Comparison of ENCODE assay signal across 8 cellular contexts in genomic region chr17:77287432-77288068, GRCh38.
DNase-seq lines count a peak whose midpoint lies in the region; ATAC-seq, FAIRE-seq and TF ChIP-seq lines count a peak whose summit lies in the region.

No MANE protein-coding gene starts in this region.

- H3K9me3 ChIP-seq in small intestine (ENCODE audit: control insufficient read depth, low read depth) = no peaks in the 10 kb centered on the region

- peak overlapping the region; percentile 98 to 99 for H3K27ac ChIP-seq in small intestine (ENCODE audit: low read depth in 1 of 2, low read length in 1 of 2)

- ATAC-seq in left ventricle myocardium superior (peak; percentile 88), HG03095 (IDR thresholded peaks at IDR 0.05; ENCODE audit: unreplicated experiment) (no peak), HG03571 (IDR thresholded peaks at IDR 0.05; ENCODE audit: unreplicated experiment) (no peak)

- H3K27me3 ChIP-seq in small intestine (ENCODE audit: control insufficient read depth in 2 of 2, insufficient read depth in 2 of 2, low read length in 2 of 2) = no peaks in the 10 kb centered on the region

- no peak for TF ChIP-seq CTCF in GM13977 (IDR thresholded peaks at IDR 0.05; ENCODE audit: extremely low read depth, insufficient read depth, missing control alignments)

- FAIRE-seq in small intestine (lab: Jason Lieb, UNC) = no peak

- H3K4me1 ChIP-seq in small intestine (ENCODE audit: control insufficient read depth in 2 of 2, insufficient read depth in 1 of 2, low read depth in 1 of 2, low read length in 1 of 2) = peaks cover 0 to 5% of the 10 kb centered on the region in 2 donors

- 9 to 47% (median 40%) methylated on average over 11 of the region's 11 CpGs for WGBS in small intestine, 3 donors

- in situ Hi-C loops in GM13977 (cut with MboI; ENCODE audit: low pct_unique_long_range_greater_than_20kb, low sequenced_read_pairs, unreplicated experiment) = no loop called here

- DNase-seq in HCEC 1CT (peak; percentile 88), SW 1271 (lab: John Stamatoyannopoulos, UW) (peak; percentile 87 to 94), left ventricle myocardium superior (peak; percentile 69), small intestine (peak; percentile 94), germinal center (ENCODE audit: low spot score) (no peak), GM13977 (ENCODE audit: low spot score) (no peak)

- no peaks in the 10 kb centered on the region for H3K36me3 ChIP-seq in small intestine (ENCODE audit: control insufficient read depth in 2 of 2, insufficient read depth in 2 of 2, low read length in 2 of 2)

- intact Hi-C loops in left ventricle myocardium superior (cut with micrococcal nuclease) = no loop called here

- peak overlapping the region in 1 of 2 donors; percentile 17 for H3K4me3 ChIP-seq in small intestine (ENCODE audit: low read depth in 1 of 2, low read length in 2 of 2)

Comparison
In these comparisons a context has a peak if more than half of its experiments do, and no peak if none do; other contexts are left out.
1. DNase-seq: peak in HCEC 1CT (single experiment), SW 1271 (2 of 2), left ventricle myocardium superior (single experiment) and small intestine (single experiment); none in germinal center (single experiment) and GM13977 (single experiment).